ENCODE assay signal across 14 cellular contexts in genomic region chr10:77609781-77610272, GRCh38. TPM values are rescaled to one million over a fixed set of nuclear protein-coding genes. Genes with fewer than 3 reads are reported as not detected.
DNase-seq lines count a peak whose midpoint lies in the region; ATAC-seq and TF ChIP-seq lines count a peak whose summit lies in the region.
"Had no signal": no experiment of that assay in that cellular context is flagged by ENCODE, and none has a peak within 500 bp of the region (broad histone marks: within the 10 kb centered on the region; RNA-seq: fewer than 3 reads in every experiment).

No MANE protein-coding gene starts in this region.

- no peak overlapping the region for H3K4me2 ChIP-seq in mesenchymal stem cell (ENCODE audit: low read length, poor library complexity, severe bottlenecking)

- no peaks in the 10 kb centered on the region for H3K36me3 Mint-ChIP-seq in activated T-cell treated with anti-CD3 and anti-CD28 coated beads, Interleukin-2, amount 50 U/mL, for 72 hours (ENCODE audit: insufficient read depth in 2 of 2)

- H3K14ac ChIP-seq in mesenchymal stem cell (ENCODE audit: low read length in 2 of 2) = no peak overlapping the region

- 71% methylated on average over 5 of the region's 5 CpGs for WGBS in mesenchymal stem cell

- H3K79me1 ChIP-seq in mesenchymal stem cell (replicated peaks; ENCODE audit: low read length, poor library complexity, severe bottlenecking) = peaks cover 33% of the 10 kb centered on the region

- H3K27me3 ChIP-seq in adipocyte (replicated peaks; ENCODE audit: control insufficient read depth, insufficient read depth, low read length) = no peaks in the 10 kb centered on the region
- H3K27me3 ChIP-seq in mesenchymal stem cell (ENCODE audit: control insufficient read depth in 1 of 2, insufficient read depth in 1 of 2, low read length in 2 of 2) = no peaks in the 10 kb centered on the region
- no peaks in the 10 kb centered on the region for H3K27me3 ChIP-seq in thoracic aorta (replicated peaks; ENCODE audit: insufficient read depth)
- H3K27me3 ChIP-seq: vagina had no signal

- ATAC-seq in Right ventricle myocardium superior (ENCODE audit: poor library complexity) = peak; percentile 43
- no peak for ATAC-seq in left ventricle myocardium superior
- ATAC-seq in thoracic aorta (ENCODE audit: insufficient number of reproducible peaks, low FRiP score, low read depth) = no peak
- ATAC-seq in activated T-cell treated with anti-CD3 and anti-CD28 coated beads, Interleukin-2, amount 50 U/mL, for 72 hours (replicated peaks in 1 of 2) = no peak
- ATAC-seq in HG03442 (IDR thresholded peaks at IDR 0.05; ENCODE audit: unreplicated experiment) = no peak

- H3K23ac ChIP-seq in mesenchymal stem cell (ENCODE audit: low read length in 2 of 2) = no peak overlapping the region

- peak overlapping the region; percentile 47 for H4K8ac ChIP-seq in mesenchymal stem cell (ENCODE audit: low read length)

- no peaks in the 10 kb centered on the region for H3K9me3 Mint-ChIP-seq in activated T-cell treated with anti-CD3 and anti-CD28 coated beads, Interleukin-2, amount 50 U/mL, for 72 hours

- TF ChIP-seq CTCF in thoracic aorta (IDR thresholded peaks at IDR 0.05) = no peak

- intact Hi-C loops in Right ventricle myocardium superior (cut with DNase I) = no loop called here
- intact Hi-C loops in left ventricle myocardium superior (cut with micrococcal nuclease) = no loop called here

- H2BK15ac ChIP-seq in mesenchymal stem cell (ENCODE audit: low read depth, poor library complexity, severe bottlenecking) = no peak overlapping the region

- H3K4ac ChIP-seq in mesenchymal stem cell (ENCODE audit: low read depth in 1 of 2, low read length in 2 of 2) = peak overlapping the region in 1 of 2 experiments; percentile 11

- H3K9me3 ChIP-seq in adipocyte (ENCODE audit: control insufficient read depth, low read length) (no peaks in the 10 kb centered on the region), mesenchymal stem cell (ENCODE audit: control insufficient read depth, low read length) (no peaks in the 10 kb centered on the region), thoracic aorta (no peaks in the 10 kb centered on the region)
- H3K9me3 ChIP-seq: vagina had no signal

- H3K4me1 ChIP-seq in adipocyte (ENCODE audit: control insufficient read depth, insufficient read depth, low read length) (no peaks in the 10 kb centered on the region), mesenchymal stem cell (ENCODE audit: control insufficient read depth, insufficient read depth, low read depth, low read length) (peaks cover 10% of the 10 kb centered on the region), thoracic aorta (ENCODE audit: control insufficient read depth in 1 of 2, low read depth in 2 of 2) (peaks cover 22 to 93% of the 10 kb centered on the region in 2 donors)

- H2BK5ac ChIP-seq in mesenchymal stem cell (ENCODE audit: low read depth, low read length, poor library complexity, severe bottlenecking) = no peak overlapping the region

- H3K4me3 ChIP-seq in adipocyte (ENCODE audit: low read length) (no peak overlapping the region), mesenchymal stem cell (ENCODE audit: insufficient read depth in 1 of 2, low read depth in 1 of 2, low read length in 2 of 2) (no peak overlapping the region), thoracic aorta (no peak overlapping the region)
- H3K4me3 ChIP-seq: vagina had no signal

- H2BK120ac ChIP-seq in mesenchymal stem cell (ENCODE audit: low read depth, low read length) = no peak overlapping the region

- no peaks in the 10 kb centered on the region for H3K36me3 ChIP-seq in adipocyte (ENCODE audit: control insufficient read depth, insufficient read depth, low read length, severe bottlenecking)
- H3K36me3 ChIP-seq in mesenchymal stem cell (ENCODE audit: control insufficient read depth in 1 of 2, insufficient read depth in 2 of 2, low read depth in 1 of 2, low read length in 2 of 2) = no peaks in the 10 kb centered on the region
- H3K36me3 ChIP-seq in thoracic aorta = no peaks in the 10 kb centered on the region
- H3K36me3 ChIP-seq: vagina had no signal

- H3K4me1 Mint-ChIP-seq in activated T-cell treated with anti-CD3 and anti-CD28 coated beads, Interleukin-2, amount 50 U/mL, for 72 hours (ENCODE audit: low read depth) = no peaks in the 10 kb centered on the region

- peak overlapping the region; percentile 72 for H2AFZ ChIP-seq in mesenchymal stem cell (ENCODE audit: low read depth, low read length)

- peaks cover 20% of the 10 kb centered on the region for H3K27me3 Mint-ChIP-seq in activated T-cell treated with anti-CD3 and anti-CD28 coated beads, Interleukin-2, amount 50 U/mL, for 72 hours (ENCODE audit: low read depth)

- no peak overlapping the region for H2AK5ac ChIP-seq in mesenchymal stem cell (ENCODE audit: low read length, severe bottlenecking)

- peak overlapping the region; percentile 56 to 75 for H2BK12ac ChIP-seq in mesenchymal stem cell (ENCODE audit: low read length in 2 of 2)

- H3K9ac ChIP-seq in adipocyte (ENCODE audit: low read length) (no peak overlapping the region), mesenchymal stem cell (ENCODE audit: low read length) (no peak overlapping the region)

- DNase-seq in Right ventricle myocardium superior (no peak), left ventricle myocardium superior (no peak), adipocyte (ENCODE audit: low read depth) (peak; percentile 49), mesenchymal stem cell (peak; percentile 59), thoracic aorta (ENCODE audit: low spot score) (no peak), GF-D8 (lab: John Stamatoyannopoulos, UW) (no peak)
- no peak for DNase-seq in activated T-cell treated with anti-CD3 and anti-CD28 coated beads, Interleukin-2, amount 50 U/mL, for 72 hours
- DNase-seq: ACHN; activated CD4-positive, CD25-positive, alpha-beta regulatory T cell treated with anti-CD3 and anti-CD28 coated beads, Interleukin-2, amount 50 U/mL, for 72 hours; activated T-cell treated with anti-CD3 and anti-CD28 coated beads, Interleukin-2, amount 50 U/mL, for 48 hours; NCI-H1105; NK-92 treated with Interleukin-12 subunit alpha and Interleukin-12 subunit beta, amount 100 ng/mL, for 24 hours had no signal

- H3K4me3 Mint-ChIP-seq in activated T-cell treated with anti-CD3 and anti-CD28 coated beads, Interleukin-2, amount 50 U/mL, for 72 hours = no peak overlapping the region

- peak overlapping the region; percentile 11 to 28 for H3K18ac ChIP-seq in mesenchymal stem cell (ENCODE audit: low read depth in 1 of 2, low read length in 2 of 2)

- no peak overlapping the region for H4K91ac ChIP-seq in mesenchymal stem cell (ENCODE audit: low read length)

- no peak overlapping the region for H3K27ac Mint-ChIP-seq in activated T-cell treated with anti-CD3 and anti-CD28 coated beads, Interleukin-2, amount 50 U/mL, for 72 hours

- H3K27ac ChIP-seq in mesenchymal stem cell (ENCODE audit: low read length, poor library complexity, severe bottlenecking) (no peak overlapping the region), thoracic aorta (peak overlapping the region; percentile 3 to 37)
- H3K27ac ChIP-seq: vagina had no signal

RNA-seq across cellular contexts. Expression of gene KCNMA1, which starts 27.8 kb away (rescaled TPM):
- 2.0 TPM for total RNA-seq in Right ventricle myocardium superior
- total RNA-seq in left ventricle myocardium superior = 2.5 TPM
- 21.9 TPM for polyA plus RNA-seq in mesenchymal stem cell (2013, experiment 1 of 2)
- polyA plus RNA-seq in mesenchymal stem cell (2013, experiment 2 of 2) = 21.7 TPM
- total RNA-seq in thoracic aorta = 100 to 1,000 TPM; 168 to 188 TPM
- 1 to 10 TPM in 1 of 2 donors, under 1 TPM in 1; 0.55 to 1.0 TPM for total RNA-seq in activated T-cell treated with anti-CD3 and anti-CD28 coated beads, Interleukin-2, amount 50 U/mL, for 72 hours

Comparison
In these comparisons a context has a peak if more than half of its experiments do, and no peak if none do; other contexts are left out.
1. DNase-seq: peak in adipocyte (single experiment) and mesenchymal stem cell (single experiment); none in Right ventricle myocardium superior (single experiment), left ventricle myocardium superior (single experiment), thoracic aorta (single experiment), GF-D8 (single experiment) and activated T-cell treated with anti-CD3 and anti-CD28 coated beads, Interleukin-2, amount 50 U/mL, for 72 hours (0 of 2).
2. RNA of gene KCNMA1, which starts 27.8 kb away (total RNA-seq): 168 to 188 TPM in thoracic aorta; 2.5 TPM in left ventricle myocardium superior (single experiment), 2.0 TPM in Right ventricle myocardium superior (single experiment) and 0.55 to 1.0 TPM in activated T-cell treated with anti-CD3 and anti-CD28 coated beads, Interleukin-2, amount 50 U/mL, for 72 hours; every median in the first group is over 10 times any median in the second.